Comparison of ENCODE assay signal across 1 cellular context in the genomic region with DNA sequence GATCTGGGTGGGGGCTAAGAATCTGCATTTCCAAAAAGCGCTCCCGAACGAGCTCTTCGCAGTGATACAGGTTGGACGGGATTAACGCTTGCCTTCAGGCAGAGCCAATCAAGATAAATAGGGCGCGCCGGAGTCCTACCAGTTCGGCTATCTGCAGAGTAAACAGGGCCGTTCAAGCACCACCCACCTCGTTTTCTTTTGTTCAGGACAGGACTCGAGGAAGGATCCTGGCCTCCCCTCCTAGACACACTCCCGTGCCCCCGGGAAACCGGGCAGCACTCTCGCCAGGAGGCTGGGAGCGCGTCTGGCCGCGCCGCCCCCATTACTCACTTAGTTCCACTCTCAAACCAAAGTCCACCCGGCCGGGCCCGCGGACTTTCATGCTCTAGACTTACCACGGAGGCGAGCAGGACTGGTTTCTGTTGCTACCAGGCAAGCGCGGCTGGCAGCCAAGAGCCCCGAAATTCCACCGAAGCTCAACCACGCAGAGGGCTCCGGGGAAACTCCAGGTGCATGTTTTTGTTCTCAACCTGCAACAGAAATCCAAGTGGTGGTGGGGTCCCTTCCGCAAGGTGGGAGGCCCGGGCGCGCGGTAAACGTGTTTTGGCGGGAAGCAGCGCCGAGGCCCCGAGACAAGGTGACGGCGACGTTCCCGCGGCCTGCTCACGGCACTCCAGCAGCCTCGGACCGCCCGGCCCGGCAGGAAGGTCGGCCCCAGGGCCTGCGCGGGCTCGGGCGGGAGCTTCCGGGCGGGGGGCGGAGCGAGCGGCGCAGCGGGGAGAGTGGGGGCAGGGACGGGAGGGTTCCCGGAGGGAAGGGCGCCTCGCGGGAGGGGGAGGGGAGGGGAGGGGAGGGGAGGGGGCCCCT.
TF ChIP-seq lines count a peak whose summit lies in the region.

No MANE protein-coding gene starts in this region.

TF ChIP-seq in HepG2, 621 proteins besides CTCF, POLR2A, EP300 and RAD21 (continued from another document and continues in another):
- TF ChIP-seq, protein P1, sequence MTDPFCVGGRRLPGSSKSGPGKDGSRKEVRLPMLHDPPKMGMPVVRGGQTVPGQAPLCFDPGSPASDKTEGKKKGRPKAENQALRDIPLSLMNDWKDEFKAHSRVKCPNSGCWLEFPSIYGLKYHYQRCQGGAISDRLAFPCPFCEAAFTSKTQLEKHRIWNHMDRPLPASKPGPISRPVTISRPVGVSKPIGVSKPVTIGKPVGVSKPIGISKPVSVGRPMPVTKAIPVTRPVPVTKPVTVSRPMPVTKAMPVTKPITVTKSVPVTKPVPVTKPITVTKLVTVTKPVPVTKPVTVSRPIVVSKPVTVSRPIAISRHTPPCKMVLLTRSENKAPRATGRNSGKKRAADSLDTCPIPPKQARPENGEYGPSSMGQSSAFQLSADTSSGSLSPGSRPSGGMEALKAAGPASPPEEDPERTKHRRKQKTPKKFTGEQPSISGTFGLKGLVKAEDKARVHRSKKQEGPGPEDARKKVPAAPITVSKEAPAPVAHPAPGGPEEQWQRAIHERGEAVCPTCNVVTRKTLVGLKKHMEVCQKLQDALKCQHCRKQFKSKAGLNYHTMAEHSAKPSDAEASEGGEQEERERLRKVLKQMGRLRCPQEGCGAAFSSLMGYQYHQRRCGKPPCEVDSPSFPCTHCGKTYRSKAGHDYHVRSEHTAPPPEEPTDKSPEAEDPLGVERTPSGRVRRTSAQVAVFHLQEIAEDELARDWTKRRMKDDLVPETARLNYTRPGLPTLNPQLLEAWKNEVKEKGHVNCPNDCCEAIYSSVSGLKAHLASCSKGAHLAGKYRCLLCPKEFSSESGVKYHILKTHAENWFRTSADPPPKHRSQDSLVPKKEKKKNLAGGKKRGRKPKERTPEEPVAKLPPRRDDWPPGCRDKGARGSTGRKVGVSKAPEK (CRISPR knock-in tag; IDR thresholded peaks at IDR 0.05; ENCODE audit: borderline replicate concordance): no peak
- TF ChIP-seq TBX2 (CRISPR knock-in tag; IDR thresholded peaks at IDR 0.05; ENCODE audit: borderline replicate concordance) (peak; percentile 9; the same call in 1 of the 2 replicates), NFRKB (IDR thresholded peaks at IDR 0.05) (no peak), SMYD3 (CRISPR knock-in tag; IDR thresholded peaks at IDR 0.05) (no peak), ZFP90 (CRISPR knock-in tag; IDR thresholded peaks at IDR 0.05; ENCODE audit: borderline replicate concordance) (peak; percentile 71; the same call in 1 of the 2 replicates), BHLHE40 (IDR thresholded peaks at IDR 0.05; ENCODE audit: low read length) (no peak), ZBTB8A (CRISPR knock-in tag; IDR thresholded peaks at IDR 0.05; ENCODE audit: borderline replicate concordance, low read depth) (no peak), ZNF709 (CRISPR knock-in tag; IDR thresholded peaks at IDR 0.05) (peak; percentile 61; the same call in 1 of the 2 replicates), MTA1 (CRISPR knock-in tag; IDR thresholded peaks at IDR 0.05; ENCODE audit: borderline replicate concordance) (no peak; the same call in 1 of the 2 replicates), KDM6A (CRISPR knock-in tag; IDR thresholded peaks at IDR 0.05; ENCODE audit: low read depth) (no peak), ZNF121 (CRISPR knock-in tag; IDR thresholded peaks at IDR 0.05) (no peak; the same call in 1 of the 2 replicates), SMAD1 (CRISPR knock-in tag; IDR thresholded peaks at IDR 0.05; ENCODE audit: borderline replicate concordance, low read depth) (0 out of 2 replicates have a peak, but pooled peaks have one; percentile 31), PHF20 (CRISPR knock-in tag; IDR thresholded peaks at IDR 0.05) (no peak), ZFP36 (IDR thresholded peaks at IDR 0.05; ENCODE audit: borderline replicate concordance, low read depth, low read length, partially characterized antibody) (no peak), JDP2 (CRISPR knock-in tag; IDR thresholded peaks at IDR 0.05; ENCODE audit: borderline replicate concordance) (no peak; the same call in 1 of the 2 replicates), NFIC (IDR thresholded peaks at IDR 0.05; ENCODE audit: low read length) (0 out of 2 replicates have a peak, but pooled peaks have one; percentile 11), HOXA5 (CRISPR knock-in tag; IDR thresholded peaks at IDR 0.05) (peak; percentile 43; the same call in 1 of the 2 replicates), MYC (CRISPR knock-in tag; IDR thresholded peaks at IDR 0.05; ENCODE audit: borderline replicate concordance) (no peak), ZNF446 (CRISPR knock-in tag; IDR thresholded peaks at IDR 0.05) (no peak)
- TF ChIP-seq, protein P2, sequence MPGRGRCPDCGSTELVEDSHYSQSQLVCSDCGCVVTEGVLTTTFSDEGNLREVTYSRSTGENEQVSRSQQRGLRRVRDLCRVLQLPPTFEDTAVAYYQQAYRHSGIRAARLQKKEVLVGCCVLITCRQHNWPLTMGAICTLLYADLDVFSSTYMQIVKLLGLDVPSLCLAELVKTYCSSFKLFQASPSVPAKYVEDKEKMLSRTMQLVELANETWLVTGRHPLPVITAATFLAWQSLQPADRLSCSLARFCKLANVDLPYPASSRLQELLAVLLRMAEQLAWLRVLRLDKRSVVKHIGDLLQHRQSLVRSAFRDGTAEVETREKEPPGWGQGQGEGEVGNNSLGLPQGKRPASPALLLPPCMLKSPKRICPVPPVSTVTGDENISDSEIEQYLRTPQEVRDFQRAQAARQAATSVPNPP (CRISPR knock-in tag; IDR thresholded peaks at IDR 0.05): peak; percentile 23; the same call in 1 of the 2 replicates
- TF ChIP-seq, protein P3, sequence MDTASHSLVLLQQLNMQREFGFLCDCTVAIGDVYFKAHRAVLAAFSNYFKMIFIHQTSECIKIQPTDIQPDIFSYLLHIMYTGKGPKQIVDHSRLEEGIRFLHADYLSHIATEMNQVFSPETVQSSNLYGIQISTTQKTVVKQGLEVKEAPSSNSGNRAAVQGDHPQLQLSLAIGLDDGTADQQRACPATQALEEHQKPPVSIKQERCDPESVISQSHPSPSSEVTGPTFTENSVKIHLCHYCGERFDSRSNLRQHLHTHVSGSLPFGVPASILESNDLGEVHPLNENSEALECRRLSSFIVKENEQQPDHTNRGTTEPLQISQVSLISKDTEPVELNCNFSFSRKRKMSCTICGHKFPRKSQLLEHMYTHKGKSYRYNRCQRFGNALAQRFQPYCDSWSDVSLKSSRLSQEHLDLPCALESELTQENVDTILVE (CRISPR knock-in tag; IDR thresholded peaks at IDR 0.05): no peak
- TF ChIP-seq, protein P4, sequence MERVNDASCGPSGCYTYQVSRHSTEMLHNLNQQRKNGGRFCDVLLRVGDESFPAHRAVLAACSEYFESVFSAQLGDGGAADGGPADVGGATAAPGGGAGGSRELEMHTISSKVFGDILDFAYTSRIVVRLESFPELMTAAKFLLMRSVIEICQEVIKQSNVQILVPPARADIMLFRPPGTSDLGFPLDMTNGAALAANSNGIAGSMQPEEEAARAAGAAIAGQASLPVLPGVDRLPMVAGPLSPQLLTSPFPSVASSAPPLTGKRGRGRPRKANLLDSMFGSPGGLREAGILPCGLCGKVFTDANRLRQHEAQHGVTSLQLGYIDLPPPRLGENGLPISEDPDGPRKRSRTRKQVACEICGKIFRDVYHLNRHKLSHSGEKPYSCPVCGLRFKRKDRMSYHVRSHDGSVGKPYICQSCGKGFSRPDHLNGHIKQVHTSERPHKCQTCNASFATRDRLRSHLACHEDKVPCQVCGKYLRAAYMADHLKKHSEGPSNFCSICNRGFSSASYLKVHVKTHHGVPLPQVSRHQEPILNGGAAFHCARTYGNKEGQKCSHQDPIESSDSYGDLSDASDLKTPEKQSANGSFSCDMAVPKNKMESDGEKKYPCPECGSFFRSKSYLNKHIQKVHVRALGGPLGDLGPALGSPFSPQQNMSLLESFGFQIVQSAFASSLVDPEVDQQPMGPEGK (CRISPR knock-in tag; IDR thresholded peaks at IDR 0.05): 0 out of 2 replicates have a peak, but pooled peaks have one; percentile 16
- TF ChIP-seq, protein P5, sequence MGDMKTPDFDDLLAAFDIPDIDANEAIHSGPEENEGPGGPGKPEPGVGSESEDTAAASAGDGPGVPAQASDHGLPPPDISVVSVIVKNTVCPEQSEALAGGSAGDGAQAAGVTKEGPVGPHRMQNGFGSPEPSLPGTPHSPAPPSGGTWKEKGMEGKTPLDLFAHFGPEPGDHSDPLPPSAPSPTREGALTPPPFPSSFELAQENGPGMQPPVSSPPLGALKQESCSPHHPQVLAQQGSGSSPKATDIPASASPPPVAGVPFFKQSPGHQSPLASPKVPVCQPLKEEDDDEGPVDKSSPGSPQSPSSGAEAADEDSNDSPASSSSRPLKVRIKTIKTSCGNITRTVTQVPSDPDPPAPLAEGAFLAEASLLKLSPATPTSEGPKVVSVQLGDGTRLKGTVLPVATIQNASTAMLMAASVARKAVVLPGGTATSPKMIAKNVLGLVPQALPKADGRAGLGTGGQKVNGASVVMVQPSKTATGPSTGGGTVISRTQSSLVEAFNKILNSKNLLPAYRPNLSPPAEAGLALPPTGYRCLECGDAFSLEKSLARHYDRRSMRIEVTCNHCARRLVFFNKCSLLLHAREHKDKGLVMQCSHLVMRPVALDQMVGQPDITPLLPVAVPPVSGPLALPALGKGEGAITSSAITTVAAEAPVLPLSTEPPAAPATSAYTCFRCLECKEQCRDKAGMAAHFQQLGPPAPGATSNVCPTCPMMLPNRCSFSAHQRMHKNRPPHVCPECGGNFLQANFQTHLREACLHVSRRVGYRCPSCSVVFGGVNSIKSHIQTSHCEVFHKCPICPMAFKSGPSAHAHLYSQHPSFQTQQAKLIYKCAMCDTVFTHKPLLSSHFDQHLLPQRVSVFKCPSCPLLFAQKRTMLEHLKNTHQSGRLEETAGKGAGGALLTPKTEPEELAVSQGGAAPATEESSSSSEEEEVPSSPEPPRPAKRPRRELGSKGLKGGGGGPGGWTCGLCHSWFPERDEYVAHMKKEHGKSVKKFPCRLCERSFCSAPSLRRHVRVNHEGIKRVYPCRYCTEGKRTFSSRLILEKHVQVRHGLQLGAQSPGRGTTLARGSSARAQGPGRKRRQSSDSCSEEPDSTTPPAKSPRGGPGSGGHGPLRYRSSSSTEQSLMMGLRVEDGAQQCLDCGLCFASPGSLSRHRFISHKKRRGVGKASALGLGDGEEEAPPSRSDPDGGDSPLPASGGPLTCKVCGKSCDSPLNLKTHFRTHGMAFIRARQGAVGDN (CRISPR knock-in tag; IDR thresholded peaks at IDR 0.05): peak; percentile 88
- TF ChIP-seq, protein P6, sequence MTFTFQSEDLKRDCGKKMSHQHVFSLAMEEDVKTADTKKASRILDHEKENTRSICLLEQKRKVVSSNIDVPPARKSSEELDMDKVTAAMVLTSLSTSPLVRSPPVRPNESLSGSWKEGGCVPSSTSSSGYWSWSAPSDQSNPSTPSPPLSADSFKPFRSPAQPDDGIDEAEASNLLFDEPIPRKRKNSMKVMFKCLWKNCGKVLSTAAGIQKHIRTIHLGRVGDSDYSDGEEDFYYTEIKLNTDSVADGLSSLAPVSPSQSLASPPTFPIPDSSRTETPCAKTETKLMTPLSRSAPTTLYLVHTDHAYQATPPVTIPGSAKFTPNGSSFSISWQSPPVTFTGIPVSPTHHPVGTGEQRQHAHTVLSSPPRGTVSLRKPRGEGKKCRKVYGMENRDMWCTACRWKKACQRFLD (CRISPR knock-in tag; IDR thresholded peaks at IDR 0.05; ENCODE audit: borderline replicate concordance): peak; percentile 19; the same call in 1 of the 2 replicates
- TF ChIP-seq, protein P7, sequence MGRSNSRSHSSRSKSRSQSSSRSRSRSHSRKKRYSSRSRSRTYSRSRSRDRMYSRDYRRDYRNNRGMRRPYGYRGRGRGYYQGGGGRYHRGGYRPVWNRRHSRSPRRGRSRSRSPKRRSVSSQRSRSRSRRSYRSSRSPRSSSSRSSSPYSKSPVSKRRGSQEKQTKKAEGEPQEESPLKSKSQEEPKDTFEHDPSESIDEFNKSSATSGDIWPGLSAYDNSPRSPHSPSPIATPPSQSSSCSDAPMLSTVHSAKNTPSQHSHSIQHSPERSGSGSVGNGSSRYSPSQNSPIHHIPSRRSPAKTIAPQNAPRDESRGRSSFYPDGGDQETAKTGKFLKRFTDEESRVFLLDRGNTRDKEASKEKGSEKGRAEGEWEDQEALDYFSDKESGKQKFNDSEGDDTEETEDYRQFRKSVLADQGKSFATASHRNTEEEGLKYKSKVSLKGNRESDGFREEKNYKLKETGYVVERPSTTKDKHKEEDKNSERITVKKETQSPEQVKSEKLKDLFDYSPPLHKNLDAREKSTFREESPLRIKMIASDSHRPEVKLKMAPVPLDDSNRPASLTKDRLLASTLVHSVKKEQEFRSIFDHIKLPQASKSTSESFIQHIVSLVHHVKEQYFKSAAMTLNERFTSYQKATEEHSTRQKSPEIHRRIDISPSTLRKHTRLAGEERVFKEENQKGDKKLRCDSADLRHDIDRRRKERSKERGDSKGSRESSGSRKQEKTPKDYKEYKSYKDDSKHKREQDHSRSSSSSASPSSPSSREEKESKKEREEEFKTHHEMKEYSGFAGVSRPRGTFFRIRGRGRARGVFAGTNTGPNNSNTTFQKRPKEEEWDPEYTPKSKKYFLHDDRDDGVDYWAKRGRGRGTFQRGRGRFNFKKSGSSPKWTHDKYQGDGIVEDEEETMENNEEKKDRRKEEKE (IDR thresholded peaks at IDR 0.05): no peak
- TF ChIP-seq, protein P8, sequence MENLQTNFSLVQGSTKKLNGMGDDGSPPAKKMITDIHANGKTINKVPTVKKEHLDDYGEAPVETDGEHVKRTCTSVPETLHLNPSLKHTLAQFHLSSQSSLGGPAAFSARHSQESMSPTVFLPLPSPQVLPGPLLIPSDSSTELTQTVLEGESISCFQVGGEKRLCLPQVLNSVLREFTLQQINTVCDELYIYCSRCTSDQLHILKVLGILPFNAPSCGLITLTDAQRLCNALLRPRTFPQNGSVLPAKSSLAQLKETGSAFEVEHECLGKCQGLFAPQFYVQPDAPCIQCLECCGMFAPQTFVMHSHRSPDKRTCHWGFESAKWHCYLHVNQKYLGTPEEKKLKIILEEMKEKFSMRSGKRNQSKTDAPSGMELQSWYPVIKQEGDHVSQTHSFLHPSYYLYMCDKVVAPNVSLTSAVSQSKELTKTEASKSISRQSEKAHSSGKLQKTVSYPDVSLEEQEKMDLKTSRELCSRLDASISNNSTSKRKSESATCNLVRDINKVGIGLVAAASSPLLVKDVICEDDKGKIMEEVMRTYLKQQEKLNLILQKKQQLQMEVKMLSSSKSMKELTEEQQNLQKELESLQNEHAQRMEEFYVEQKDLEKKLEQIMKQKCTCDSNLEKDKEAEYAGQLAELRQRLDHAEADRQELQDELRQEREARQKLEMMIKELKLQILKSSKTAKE (CRISPR knock-in tag; IDR thresholded peaks at IDR 0.05; ENCODE audit: borderline replicate concordance): peak; percentile 59; the same call in 1 of the 2 replicates
- TF ChIP-seq, protein P9, sequence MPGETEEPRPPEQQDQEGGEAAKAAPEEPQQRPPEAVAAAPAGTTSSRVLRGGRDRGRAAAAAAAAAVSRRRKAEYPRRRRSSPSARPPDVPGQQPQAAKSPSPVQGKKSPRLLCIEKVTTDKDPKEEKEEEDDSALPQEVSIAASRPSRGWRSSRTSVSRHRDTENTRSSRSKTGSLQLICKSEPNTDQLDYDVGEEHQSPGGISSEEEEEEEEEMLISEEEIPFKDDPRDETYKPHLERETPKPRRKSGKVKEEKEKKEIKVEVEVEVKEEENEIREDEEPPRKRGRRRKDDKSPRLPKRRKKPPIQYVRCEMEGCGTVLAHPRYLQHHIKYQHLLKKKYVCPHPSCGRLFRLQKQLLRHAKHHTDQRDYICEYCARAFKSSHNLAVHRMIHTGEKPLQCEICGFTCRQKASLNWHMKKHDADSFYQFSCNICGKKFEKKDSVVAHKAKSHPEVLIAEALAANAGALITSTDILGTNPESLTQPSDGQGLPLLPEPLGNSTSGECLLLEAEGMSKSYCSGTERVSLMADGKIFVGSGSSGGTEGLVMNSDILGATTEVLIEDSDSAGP (CRISPR knock-in tag; IDR thresholded peaks at IDR 0.05; ENCODE audit: borderline replicate concordance): no peak; the same call in 1 of the 2 replicates
